Comparison of ENCODE assay signal across 28 cellular contexts in the genomic region with DNA sequence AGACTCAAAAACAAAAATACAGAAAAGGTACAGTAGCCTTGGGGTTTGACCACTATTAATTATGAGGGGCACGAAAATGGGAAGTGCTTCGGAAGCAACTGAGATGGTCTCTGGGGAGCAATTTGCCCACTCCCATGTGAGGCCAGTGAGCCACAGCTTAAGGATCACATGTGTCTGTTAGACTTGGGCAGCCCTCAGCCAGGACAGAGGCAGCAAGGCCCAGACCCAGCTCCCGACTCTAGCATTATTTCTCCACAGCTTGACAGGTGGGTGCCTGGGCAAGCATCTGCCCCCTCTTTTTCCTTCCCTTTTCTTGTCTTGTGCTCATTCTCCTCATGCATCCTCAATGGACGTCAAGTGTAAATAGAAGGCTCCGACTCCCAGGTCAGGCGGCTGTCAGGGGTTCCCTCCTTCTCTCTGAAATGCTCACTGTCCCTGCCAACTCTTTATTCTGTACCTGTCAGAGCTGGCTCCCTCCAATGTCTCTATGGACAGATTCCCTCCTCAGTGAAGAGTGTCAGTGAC.
"Had no signal": no experiment of that assay in that cellular context is flagged by ENCODE, and none has a peak within 500 bp of the region (broad histone marks: within the 10 kb centered on the region; RNA-seq: fewer than 3 reads in every experiment).

No MANE protein-coding gene starts in this region.

- H3K4me3 ChIP-seq: ovary, psoas muscle, right lobe of liver, sigmoid colon, suprapubic skin, testis, tibial artery, transverse colon, upper lobe of right lung, uterus had no signal

- ATAC-seq: naive thymus-derived CD4-positive, alpha-beta T cell; natural killer cell; psoas muscle; right cardiac atrium; right lobe of liver; stimulated activated effector memory CD8-positive, alpha-beta T cell treated with anti-CD3 and anti-CD28 coated beads, Interleukin-12 subunit alpha, Interleukin-12 subunit beta, amount 100 ng/mL, for 72 hours; stimulated activated naive CD8-positive, alpha-beta T cell treated with anti-CD3 and anti-CD28 coated beads, Interleukin-15, amount 100 ng/mL, for 72 hours; stimulated activated naive CD8-positive, alpha-beta T cell treated with anti-CD3 and anti-CD28 coated beads, Interleukin-15, Interleukin-2, amounts not matched to agents 100 U/mL and 50 U/mL, for 24 hours; upper lobe of right lung had no signal

- H3K36me3 Mint-ChIP-seq: natural killer cell; stimulated activated effector memory CD8-positive, alpha-beta T cell treated with anti-CD3 and anti-CD28 coated beads, Interleukin-12 subunit alpha, Interleukin-12 subunit beta, amount 100 ng/mL, for 72 hours; type B pancreatic cell had no signal

- H3K27ac Mint-ChIP-seq: naive thymus-derived CD4-positive, alpha-beta T cell; natural killer cell; nephron; progenitor cell of endocrine pancreas; stimulated activated effector memory CD8-positive, alpha-beta T cell treated with anti-CD3 and anti-CD28 coated beads, Interleukin-12 subunit alpha, Interleukin-12 subunit beta, amount 100 ng/mL, for 72 hours; stimulated activated naive CD8-positive, alpha-beta T cell treated with anti-CD3 and anti-CD28 coated beads, Interleukin-15, amount 100 ng/mL, for 72 hours; type B pancreatic cell had no signal

- H3K9me3 Mint-ChIP-seq: natural killer cell; nephron; neural crest cell; stimulated activated effector memory CD8-positive, alpha-beta T cell treated with anti-CD3 and anti-CD28 coated beads, Interleukin-12 subunit alpha, Interleukin-12 subunit beta, amount 100 ng/mL, for 72 hours; stimulated activated naive CD8-positive, alpha-beta T cell treated with anti-CD3 and anti-CD28 coated beads, Interleukin-15, amount 100 ng/mL, for 72 hours; type B pancreatic cell had no signal

- DNase-seq: naive thymus-derived CD4-positive, alpha-beta T cell; natural killer cell; nucleus accumbens; ovary; psoas muscle; right cardiac atrium; right lobe of liver; sigmoid colon; small intestine; stimulated activated CD4-positive, alpha-beta T cell treated with anti-CD3 and anti-CD28 coated beads, Interleukin-15, amount 100 ng/mL, for 24 hours; stimulated activated CD4-positive, alpha-beta T cell treated with anti-CD3 and anti-CD28 coated beads, Interleukin-2, amount 100 ng/mL, for 24 hours; stimulated activated CD4-positive, alpha-beta T cell treated with anti-CD3 and anti-CD28 coated beads, Interleukin-2, amount 100 ng/mL, for 48 hours; stimulated activated CD4-positive, alpha-beta T cell treated with anti-CD3 and anti-CD28 coated beads, Interleukin-4, amount 100 ng/mL, for 24 hours; stimulated activated naive CD4-positive, alpha-beta T cell; stimulated activated naive CD8-positive, alpha-beta T cell treated with anti-CD3 and anti-CD28 coated beads, Interleukin-15, amount 100 ng/mL, for 72 hours; stimulated activated naive CD8-positive, alpha-beta T cell treated with anti-CD3 and anti-CD28 coated beads, Interleukin-15, Interleukin-2, amounts not matched to agents 100 U/mL and 50 U/mL, for 24 hours; substantia nigra; testis; tibial artery; transverse colon; upper lobe of right lung; uterus had no signal

- H3K4me3 Mint-ChIP-seq: naive thymus-derived CD4-positive, alpha-beta T cell; natural killer cell; nephron; neural crest cell; stimulated activated effector memory CD8-positive, alpha-beta T cell treated with anti-CD3 and anti-CD28 coated beads, Interleukin-12 subunit alpha, Interleukin-12 subunit beta, amount 100 ng/mL, for 72 hours; stimulated activated naive CD8-positive, alpha-beta T cell treated with anti-CD3 and anti-CD28 coated beads, Interleukin-15, amount 100 ng/mL, for 72 hours; type B pancreatic cell had no signal

- H3K4me1 Mint-ChIP-seq: nephron had no signal
